Comparison of ENCODE assay signal across 8 cellular contexts in genomic region chr10:92419740-92420553, GRCh38.
DNase-seq lines count a peak whose midpoint lies in the region; ATAC-seq and TF ChIP-seq lines count a peak whose summit lies in the region.

No MANE protein-coding gene starts in this region.

- H3K27ac Mint-ChIP-seq in activated CD4-positive, alpha-beta T cell treated with anti-CD3 and anti-CD28 coated beads for 36 hours: no peak overlapping the region

- peaks cover 0 to 6% (median 0%) of the 10 kb centered on the region in 4 donors for H3K4me1 ChIP-seq in right lobe of liver
- peaks cover 0 to 4% of the 10 kb centered on the region in 2 donors for H3K4me1 ChIP-seq in thyroid gland

- peak; percentile 31 for DNase-seq in activated CD4-positive, alpha-beta T cell treated with anti-CD3 and anti-CD28 coated beads for 36 hours
- no peak for DNase-seq in activated CD4-positive, alpha-beta T cell treated with anti-CD3 and anti-CD28 coated beads, Interleukin-2, amount 50 U/mL, for 4 hours
- DNase-seq in ecto neural progenitor cell (ENCODE audit: low spot score): peak; percentile 52
- peak; percentile 53 to 70 (median 63) for DNase-seq in right lobe of liver
- peak; percentile 44 to 64 for DNase-seq in thyroid gland
- DNase-seq in WERI-Rb-1: no peak
- no peak for DNase-seq in NCI-H774 (lab: John Stamatoyannopoulos, UW)

- no peaks in the 10 kb centered on the region for H3K36me3 Mint-ChIP-seq in activated CD4-positive, alpha-beta T cell treated with anti-CD3 and anti-CD28 coated beads for 36 hours (ENCODE audit: low read depth)

- no peak for TF ChIP-seq POLR2A in right lobe of liver (IDR thresholded peaks at IDR 0.05)
- no peak for TF ChIP-seq POLR2A in thyroid gland (IDR thresholded peaks at IDR 0.05)

- H3K27me3 ChIP-seq in right lobe of liver (peaks cover 0 to 14% of the 10 kb centered on the region in 2 donors), thyroid gland (no peaks in the 10 kb centered on the region), WERI-Rb-1 (ENCODE audit: insufficient read depth, low read depth, severe bottlenecking) (no peaks in the 10 kb centered on the region)

- intact Hi-C loops in activated CD4-positive, alpha-beta T cell treated with anti-CD3 and anti-CD28 coated beads for 36 hours (cut with DNase I, micrococcal nuclease): no loop called here
- intact Hi-C loops in right lobe of liver (cut with DNase I) (no loop called here), thyroid gland (cut with DNase I) (no loop called here)

- POLR2A ChIA-PET in activated CD4-positive, alpha-beta T cell treated with anti-CD3 and anti-CD28 coated beads for 36 hours (lab: Charles Lee): no interaction called here

- 13% methylated on average over 9 of the region's 34 CpGs for WGBS in right lobe of liver (ENCODE audit: insufficient coverage, low coverage, low lambda C conversion rate, missing lambda C conversion rate)
- WGBS in thyroid gland, 2 donors: 34 to 37% methylated on average over 26 to 29 of the region's 34 CpGs

- CTCF ChIA-PET in activated CD4-positive, alpha-beta T cell treated with anti-CD3 and anti-CD28 coated beads for 36 hours (lab: Charles Lee): interaction anchor here (0.7 kb wide), 1 partner anchor 31 kb away, joined by 3 read pairs; no protein-coding TSS in a partner anchor

- peaks cover 3% of the 10 kb centered on the region for H3K4me1 Mint-ChIP-seq in activated CD4-positive, alpha-beta T cell treated with anti-CD3 and anti-CD28 coated beads for 36 hours

- peak overlapping the region; percentile 24 to 36 (median 30) for H3K4me3 ChIP-seq in right lobe of liver
- H3K4me3 ChIP-seq in thyroid gland (replicated peaks in 1 of 3): peak overlapping the region in 2 of 3 donors; percentile 4 to 6
- no peak overlapping the region for H3K4me3 ChIP-seq in WERI-Rb-1 (ENCODE audit: low read depth, low read length)

- H3K27me3 Mint-ChIP-seq in activated CD4-positive, alpha-beta T cell treated with anti-CD3 and anti-CD28 coated beads for 36 hours: peaks cover 40% of the 10 kb centered on the region

- H3K36me3 ChIP-seq in right lobe of liver: no peaks in the 10 kb centered on the region
- no peaks in the 10 kb centered on the region for H3K36me3 ChIP-seq in thyroid gland
- H3K36me3 ChIP-seq in WERI-Rb-1: no peaks in the 10 kb centered on the region

- no peak overlapping the region for H3K4me3 Mint-ChIP-seq in activated CD4-positive, alpha-beta T cell treated with anti-CD3 and anti-CD28 coated beads for 36 hours

- no peak overlapping the region for H3K27ac ChIP-seq in right lobe of liver
- H3K27ac ChIP-seq in thyroid gland: no peak overlapping the region
- H3K27ac ChIP-seq in WERI-Rb-1: no peak overlapping the region

- ATAC-seq in activated CD4-positive, alpha-beta T cell treated with anti-CD3 and anti-CD28 coated beads for 36 hours: no peak
- ATAC-seq in right lobe of liver (peak; percentile 76 to 92 (median 84)), HG02678 (IDR thresholded peaks at IDR 0.05; ENCODE audit: unreplicated experiment) (no peak)

- TF ChIP-seq CTCF in right lobe of liver (IDR thresholded peaks at IDR 0.05): peak in 3 of 4 donors; percentile 37 to 54 (median 38)
- TF ChIP-seq CTCF in thyroid gland (IDR thresholded peaks at IDR 0.05): peak in 4 of 6 experiments; percentile 25 to 43 (median 34)
- no peak for TF ChIP-seq CTCF in WERI-Rb-1 (IDR thresholded peaks at IDR 0.05; ENCODE audit: low read depth, low read length)

- peaks cover 6% of the 10 kb centered on the region for H3K9me3 Mint-ChIP-seq in activated CD4-positive, alpha-beta T cell treated with anti-CD3 and anti-CD28 coated beads for 36 hours (ENCODE audit: low read depth)

- no peaks in the 10 kb centered on the region for H3K9me3 ChIP-seq in right lobe of liver
- no peaks in the 10 kb centered on the region for H3K9me3 ChIP-seq in thyroid gland
- peaks cover 11% of the 10 kb centered on the region for H3K9me3 ChIP-seq in WERI-Rb-1 (ENCODE audit: severe bottlenecking)

Comparison
In these comparisons a context has a peak if more than half of its experiments do, and no peak if none do; other contexts are left out.
1. DNase-seq: peak in activated CD4-positive, alpha-beta T cell treated with anti-CD3 and anti-CD28 coated beads for 36 hours (single experiment), ecto neural progenitor cell (single experiment), right lobe of liver (3 of 3) and thyroid gland (2 of 2); none in activated CD4-positive, alpha-beta T cell treated with anti-CD3 and anti-CD28 coated beads, Interleukin-2, amount 50 U/mL, for 4 hours (0 of 2), WERI-Rb-1 (single experiment) and NCI-H774 (single experiment).
2. ATAC-seq: peak in right lobe of liver (4 of 4); none in activated CD4-positive, alpha-beta T cell treated with anti-CD3 and anti-CD28 coated beads for 36 hours (single experiment) and HG02678 (single experiment).